11 cellular contexts compared by ENCODE assay signal in genomic region chrX:50799531-50799961, GRCh38. TPM values are rescaled to one million over a fixed set of nuclear protein-coding genes. Genes with fewer than 3 reads are reported as not detected.
DNase-seq lines count a peak whose midpoint lies in the region; TF ChIP-seq lines count a peak whose summit lies in the region.
"Had no signal": no experiment of that assay in that cellular context is flagged by ENCODE, and none has a peak within 500 bp of the region (broad histone marks: within the 10 kb centered on the region; RNA-seq: fewer than 3 reads in every experiment).

No MANE protein-coding gene starts in this region.

- BruUV-seq in Caco-2 (replicated peaks; lab: Mats Ljungman, UMichigan), result no TSS peak

- H3K27me3 Mint-ChIP-seq in osteocyte (ENCODE audit: unreplicated experiment) (no peaks in the 10 kb centered on the region), Caco-2 (ENCODE audit: insufficient read depth, unreplicated experiment) (no peaks in the 10 kb centered on the region)

- peak; percentile 46 for DNase-seq in astrocyte of the hippocampus (ENCODE audit: low read depth, low spot score)
- peak; percentile 68 for DNase-seq in right atrium auricular region (ENCODE audit: low spot score)
- no peak for DNase-seq in osteocyte (ENCODE audit: extremely low spot score, unreplicated experiment)
- no peak for DNase-seq in Caco-2
- no peak for DNase-seq in GM10248 (ENCODE audit: extremely low spot score)
- no peak for DNase-seq in stimulated activated CD8-positive, alpha-beta memory T cell treated with anti-CD3 and anti-CD28 coated beads, Interleukin-4, amount 100 ng/mL, for 48 hours
- DNase-seq in DMS153 (lab: John Stamatoyannopoulos, UW), result no peak
- DNase-seq: NCI-H187 treated with DMSO at 0.1 percent for 48 hours, stomach had no signal

- H3K27me3 ChIP-seq in right atrium auricular region, result no peaks in the 10 kb centered on the region
- no peaks in the 10 kb centered on the region for H3K27me3 ChIP-seq in Caco-2 (replicated peaks; ENCODE audit: control insufficient read depth, insufficient read depth, low read length)
- H3K27me3 ChIP-seq: stomach had no signal

- peak overlapping the region; percentile 59 for H3K27ac Mint-ChIP-seq in osteocyte (ENCODE audit: unreplicated experiment)
- no peak overlapping the region for H3K27ac Mint-ChIP-seq in Caco-2 (ENCODE audit: unreplicated experiment)

- H3K4me3 ChIP-seq in HEK293 (ENCODE audit: low read depth, low read length) (no peak overlapping the region), right atrium auricular region (no peak overlapping the region), Caco-2 (ENCODE audit: low read depth, low read length) (no peak overlapping the region)
- H3K4me3 ChIP-seq: stomach had no signal

- H3K9me3 ChIP-seq in HEK293 (ENCODE audit: control insufficient read depth, insufficient read depth, low read depth, low read length) (no peaks in the 10 kb centered on the region; the same call in 1 of the 2 replicates), right atrium auricular region (no peaks in the 10 kb centered on the region), Caco-2 (no peaks in the 10 kb centered on the region)
- H3K9me3 ChIP-seq: stomach had no signal

- CTCF ChIA-PET in HEK293 (lab: Yijun Ruan, JAX) (interaction anchor here (0.9 to 1.3 kb wide), 3 partner anchors 10 to 349 kb away, joined by 3 to 4 read pairs (median 4); no protein-coding TSS in a partner anchor), Caco-2 (lab: Charles Lee) (no interaction called here), GM10248 (lab: Yijun Ruan, JAX) (no interaction called here)

- H3K27ac ChIP-seq in HEK293 (ENCODE audit: extremely low read depth, low read depth, low read length) (no peak overlapping the region), right atrium auricular region (peak overlapping the region in 1 of 2 donors; percentile 22)
- H3K27ac ChIP-seq: parathyroid adenoma, stomach had no signal

- H3K36me3 ChIP-seq in HEK293 (ENCODE audit: control insufficient read depth in 2 of 2, insufficient read depth in 1 of 2, low read length in 2 of 2), result no peaks in the 10 kb centered on the region
- no peaks in the 10 kb centered on the region for H3K36me3 ChIP-seq in right atrium auricular region
- H3K36me3 ChIP-seq in Caco-2 (ENCODE audit: control insufficient read depth, insufficient read depth, low read length), result no peaks in the 10 kb centered on the region
- H3K36me3 ChIP-seq: stomach had no signal

- H3K4me1 ChIP-seq in HEK293 (ENCODE audit: control insufficient read depth, insufficient read depth, low read length) (no peaks in the 10 kb centered on the region), right atrium auricular region (no peaks in the 10 kb centered on the region), Caco-2 (peaks cover 7% of the 10 kb centered on the region; the same call in 1 of the 2 replicates)
- H3K4me1 ChIP-seq: stomach had no signal

- H3K4me3 Mint-ChIP-seq in osteocyte (ENCODE audit: unreplicated experiment) (no peak overlapping the region), Caco-2 (ENCODE audit: unreplicated experiment) (no peak overlapping the region)

- intact Hi-C loops in Caco-2 (cut with micrococcal nuclease; ENCODE audit: unreplicated experiment), result no loop called here

- H3K36me3 Mint-ChIP-seq in osteocyte (ENCODE audit: unreplicated experiment) (no peaks in the 10 kb centered on the region), Caco-2 (ENCODE audit: insufficient read depth, unreplicated experiment) (no peaks in the 10 kb centered on the region)

- POLR2A ChIA-PET in HEK293 (lab: Yijun Ruan, JAX) (no interaction called here), Caco-2 (lab: Charles Lee) (no interaction called here), GM10248 (lab: Yijun Ruan, JAX) (no interaction called here)

- H3K9me3 Mint-ChIP-seq in osteocyte (ENCODE audit: unreplicated experiment) (peaks cover 9% of the 10 kb centered on the region), Caco-2 (ENCODE audit: unreplicated experiment) (no peaks in the 10 kb centered on the region)

- TF ChIP-seq CTCF in HEK293 (tag by site-specific recombination; IDR thresholded peaks at IDR 0.05), result no peak
- no peak for TF ChIP-seq CTCF in right atrium auricular region (IDR thresholded peaks at IDR 0.05)
- no peak for TF ChIP-seq CTCF in osteocyte (IDR thresholded peaks at IDR 0.05)
- no peak for TF ChIP-seq CTCF in Caco-2 (IDR thresholded peaks at IDR 0.05; ENCODE audit: insufficient read depth in 1 of 2, low read depth in 1 of 2, low read length in 1 of 2, severe bottlenecking in 1 of 2, unreplicated experiment in 1 of 2)
- no peak for TF ChIP-seq CTCF in GM10248 (IDR thresholded peaks at IDR 0.05; ENCODE audit: control extremely low read depth, extremely low read depth, low read depth, missing control alignments)

- H3K4me1 Mint-ChIP-seq in osteocyte (ENCODE audit: unreplicated experiment) (peaks cover 9% of the 10 kb centered on the region), Caco-2 (ENCODE audit: low read depth, unreplicated experiment) (peaks cover 9% of the 10 kb centered on the region)

TF ChIP-seq in HEK293, 187 proteins besides CTCF, POLR2A, EP300 and RAD21:
- TF ChIP-seq KLF8 (tag by site-specific recombination; IDR thresholded peaks at IDR 0.05) (no peak), ZNF416 (tag by site-specific recombination; IDR thresholded peaks at IDR 0.05) (no peak), SCRT2 (tag by site-specific recombination; IDR thresholded peaks at IDR 0.05) (0 out of 2 replicates have a peak, but pooled peaks have one; percentile 46)

RNA-seq across cellular contexts. Expression of gene SHROOM4, which starts 14.4 kb away (rescaled TPM):
- total RNA-seq in right atrium auricular region, result 10 to 100 TPM in 1 of 2 donors, 1 to 10 TPM in 1; 9.2 to 13.6 TPM
- total RNA-seq in osteocyte, result 2.4 and 2.5 TPM in 2 replicates
- total RNA-seq in Caco-2 (2022), result 0.09 and 0.12 TPM in 2 replicates

Comparison
In these comparisons a context has a peak if more than half of its experiments do, and no peak if none do; other contexts are left out.
1. DNase-seq: peak in astrocyte of the hippocampus (single experiment) and right atrium auricular region (single experiment); none in osteocyte (single experiment), Caco-2 (0 of 2), GM10248 (single experiment), stimulated activated CD8-positive, alpha-beta memory T cell treated with anti-CD3 and anti-CD28 coated beads, Interleukin-4, amount 100 ng/mL, for 48 hours (single experiment) and DMS153 (single experiment).